Comparison of ENCODE assay signal across 20 cellular contexts in genomic region chr14:96538663-96539317, GRCh38. TPM values are rescaled to one million over a fixed set of nuclear protein-coding genes. Genes with fewer than 3 reads are reported as not detected.
DNase-seq lines count a peak whose midpoint lies in the region; FAIRE-seq and TF ChIP-seq lines count a peak whose summit lies in the region.
"Had no signal": no experiment of that assay in that cellular context is flagged by ENCODE, and none has a peak within 500 bp of the region (broad histone marks: within the 10 kb centered on the region; RNA-seq: fewer than 3 reads in every experiment).

No MANE protein-coding gene starts in this region.

- H3K27ac ChIP-seq in neutrophil = peak overlapping the region; percentile 21
- H3K27ac ChIP-seq: C4-2B, foreskin keratinocyte, neural progenitor cell, right atrium auricular region, thyroid gland had no signal

- TF ChIP-seq CTCF in epithelial cell of proximal tubule (conservative IDR thresholded peaks at IDR 0.05; ENCODE audit: low read depth, low read length) (no peak), neutrophil (IDR thresholded peaks at IDR 0.05) (no peak), CD14-positive monocyte (IDR thresholded peaks at IDR 0.05) (no peak)

- no peaks in the 10 kb centered on the region for H3K9me3 Mint-ChIP-seq in CD14-positive monocyte
- H3K9me3 Mint-ChIP-seq: neural progenitor cell had no signal

- peaks cover 56% of the 10 kb centered on the region for H3K36me3 ChIP-seq in neutrophil

- FAIRE-seq in G401.6 (lab: Jason Lieb, UNC) = peak; percentile 52
- peak; percentile 77 for FAIRE-seq in RCC 7860 (lab: Jason Lieb, UNC)
- no peak for FAIRE-seq in H54 (lab: Jason Lieb, UNC)
- FAIRE-seq: GM12878 had no signal

- H3K27ac Mint-ChIP-seq in CD14-positive monocyte = no peak overlapping the region
- H3K27ac Mint-ChIP-seq: neural progenitor cell had no signal

- no peaks in the 10 kb centered on the region for H3K4me1 Mint-ChIP-seq in CD14-positive monocyte
- H3K4me1 Mint-ChIP-seq: neural progenitor cell had no signal

- H3K4me3 Mint-ChIP-seq in CD14-positive monocyte = no peak overlapping the region
- H3K4me3 Mint-ChIP-seq: neural progenitor cell had no signal

- H3K27me3 Mint-ChIP-seq in CD14-positive monocyte (ENCODE audit: low read depth in 3 of 3) = no peaks in the 10 kb centered on the region

- peak; percentile 10 for DNase-seq in RCC 7860 (ENCODE audit: low spot score)
- peak; percentile 50 for DNase-seq in epithelial cell of proximal tubule (ENCODE audit: low read depth)
- DNase-seq in CD14-positive monocyte (ENCODE audit: low spot score) = no peak
- DNase-seq in H54 (ENCODE audit: insufficient read length, low spot score) = no peak
- no peak for DNase-seq in globus pallidus (ENCODE audit: low spot score)
- DNase-seq: effector CD8-positive, alpha-beta T cell; mesendoderm; MM.1S; NCI-H2081 treated with DMSO at 0.1 percent for 48 hours; NCI-H69; RPMI8226; stimulated activated CD4-positive, alpha-beta T cell treated with anti-CD3 and anti-CD28 coated beads, Interleukin-1b, Interleukin-23, amount 100 ng/mL, for 48 hours; thyroid gland had no signal

- H3K4me1 ChIP-seq in neutrophil (ENCODE audit: control insufficient read depth in 1 of 2, insufficient read depth in 1 of 2, low read depth in 1 of 2, low read length in 1 of 2) = peaks cover 0 to 15% of the 10 kb centered on the region in 2 experiments
- H3K4me1 ChIP-seq: foreskin keratinocyte, neural progenitor cell, right atrium auricular region, thyroid gland had no signal

- TF ChIP-seq POLR2A in H54 (IDR thresholded peaks at IDR 0.05; ENCODE audit: low read depth, low read length) = no peak

- no peaks in the 10 kb centered on the region for H3K9me3 ChIP-seq in neutrophil
- H3K9me3 ChIP-seq: right atrium auricular region, thyroid gland had no signal

- no peaks in the 10 kb centered on the region for H3K27me3 ChIP-seq in neutrophil
- H3K27me3 ChIP-seq: foreskin keratinocyte, neural progenitor cell, right atrium auricular region, thyroid gland had no signal

- H3K4me3 ChIP-seq in epithelial cell of proximal tubule (ENCODE audit: low read depth, low read length) = peak overlapping the region; percentile 27
- no peak overlapping the region for H3K4me3 ChIP-seq in neutrophil (ENCODE audit: low read depth in 1 of 2, low read length in 1 of 2)
- H3K4me3 ChIP-seq: GM12878, neural progenitor cell, right atrium auricular region, thyroid gland had no signal

- H3K36me3 Mint-ChIP-seq in CD14-positive monocyte = peaks cover 35 to 47% of the 10 kb centered on the region in 2 donors

- intact Hi-C loops in CD14-positive monocyte (cut with micrococcal nuclease) = no loop called here

RNA-seq across cellular contexts. Expression of gene PAPOLA, which starts 36.6 kb away (rescaled TPM):
- 57.7 and 86.9 TPM in 2 replicates for total RNA-seq in epithelial cell of proximal tubule
- polyA plus RNA-seq in CD14-positive monocyte = 10 to 100 TPM; 57.9 to 80.3 TPM

Comparison
In these comparisons a context has a peak if more than half of its experiments do, and no peak if none do; other contexts are left out.
1. DNase-seq: peak in RCC 7860 (single experiment) and epithelial cell of proximal tubule (single experiment); none in CD14-positive monocyte (single experiment), H54 (single experiment) and globus pallidus (single experiment).